17 cellular contexts compared by ENCODE assay signal in the genomic region with DNA sequence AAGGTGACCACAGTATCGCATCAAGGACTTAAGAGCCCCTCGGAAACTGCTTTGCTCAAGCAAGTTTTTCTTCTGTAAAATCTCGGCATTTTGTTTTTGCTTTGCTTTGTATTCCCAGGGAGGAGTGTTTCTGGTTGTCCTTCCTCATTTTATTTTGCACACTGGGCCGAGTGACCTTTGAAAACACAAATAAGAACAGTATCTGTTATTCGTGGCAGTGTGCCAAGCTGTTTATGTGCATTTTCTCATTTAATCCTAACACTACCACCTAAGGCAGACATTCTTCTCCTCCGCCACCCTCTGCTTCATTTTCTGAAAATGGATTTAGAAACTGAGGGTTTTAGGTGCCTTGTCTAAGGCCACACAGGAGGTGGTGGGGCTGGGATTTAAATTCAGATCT.
"Had no signal": no experiment of that assay in that cellular context is flagged by ENCODE, and none has a peak within 500 bp of the region (broad histone marks: within the 10 kb centered on the region; RNA-seq: fewer than 3 reads in every experiment).

No MANE protein-coding gene starts in this region.

- H3K27me3 Mint-ChIP-seq: activated naive CD8-positive, alpha-beta T cell treated with anti-CD3 and anti-CD28 coated beads, Interleukin-2, amount 50 U/mL, for 24 hours had no signal

- H3K27ac Mint-ChIP-seq: activated CD4-positive, alpha-beta T cell treated with anti-CD3 and anti-CD28 coated beads for 36 hours; activated CD8-positive, alpha-beta T cell treated with anti-CD3 and anti-CD28 coated beads, Interleukin-2, amount 10 ng/mL, durations not matched to agents 7 days and 5 days; activated naive CD8-positive, alpha-beta T cell treated with anti-CD3 and anti-CD28 coated beads, Interleukin-2, amount 50 U/mL, for 24 hours had no signal

- H3K9me3 Mint-ChIP-seq: activated naive CD8-positive, alpha-beta T cell treated with anti-CD3 and anti-CD28 coated beads, Interleukin-2, amount 50 U/mL, for 24 hours; stimulated activated naive B cell treated with anti-CD40 and anti-IgM and Interleukin-4, amounts not matched to agents 10 μg/mL and 1 μg/mL and 100 μg/mL, for 72 hours had no signal

- ATAC-seq: activated CD4-positive, alpha-beta T cell treated with anti-CD3 and anti-CD28 coated beads for 36 hours; activated CD8-positive, alpha-beta T cell treated with anti-CD3 and anti-CD28 coated beads, Interleukin-2, amount 10 ng/mL, durations not matched to agents 7 days and 5 days; activated naive CD8-positive, alpha-beta T cell treated with anti-CD3 and anti-CD28 coated beads, Interleukin-2, amount 50 U/mL, for 24 hours; stimulated activated naive B cell treated with anti-CD40 and anti-IgM and Interleukin-4, amounts not matched to agents 10 μg/mL and 1 μg/mL and 100 μg/mL, for 72 hours; upper lobe of right lung had no signal

- DNase-seq: activated CD4-positive, alpha-beta T cell treated with anti-CD3 and anti-CD28 coated beads for 36 hours; activated CD8-positive, alpha-beta memory T cell treated with anti-CD3 and anti-CD28 coated beads, Interleukin-2, amount 50 U/mL, for 48 hours; activated CD8-positive, alpha-beta T cell treated with anti-CD3 and anti-CD28 coated beads, Interleukin-2, amount 10 ng/mL, durations not matched to agents 7 days and 5 days; activated naive CD4-positive, alpha-beta T cell; activated naive CD8-positive, alpha-beta T cell treated with anti-CD3 and anti-CD28 coated beads, Interleukin-2, amount 50 U/mL, for 24 hours; effector memory CD4-positive, alpha-beta T cell; erythroblast; kidney; mesendoderm; stimulated activated CD4-positive, alpha-beta T cell treated with anti-CD3 and anti-CD28 coated beads, Interleukin-1b, Interleukin-23, amount 100 ng/mL, for 48 hours; stimulated activated naive B cell treated with anti-CD40 and anti-IgM and Interleukin-4, amounts not matched to agents 10 μg/mL and 1 μg/mL and 100 μg/mL, for 72 hours; T-helper 9 cell; upper lobe of right lung had no signal

- H3K4me1 ChIP-seq: right atrium auricular region, upper lobe of right lung had no signal

- H3K9me3 ChIP-seq: ascending aorta, right atrium auricular region, upper lobe of right lung had no signal

- H3K4me3 ChIP-seq: ascending aorta, hepatocyte, right atrium auricular region, smooth muscle cell, upper lobe of right lung had no signal

- H3K36me3 Mint-ChIP-seq: stimulated activated naive B cell treated with anti-CD40 and anti-IgM and Interleukin-4, amounts not matched to agents 10 μg/mL and 1 μg/mL and 100 μg/mL, for 72 hours had no signal

- H3K27ac ChIP-seq: ascending aorta, hepatocyte, right atrium auricular region, upper lobe of right lung had no signal

- H3K27me3 ChIP-seq: ascending aorta, hepatocyte, right atrium auricular region, upper lobe of right lung had no signal

- H3K4me3 Mint-ChIP-seq: activated CD4-positive, alpha-beta T cell treated with anti-CD3 and anti-CD28 coated beads for 36 hours; activated CD8-positive, alpha-beta T cell treated with anti-CD3 and anti-CD28 coated beads, Interleukin-2, amount 10 ng/mL, durations not matched to agents 7 days and 5 days; activated naive CD8-positive, alpha-beta T cell treated with anti-CD3 and anti-CD28 coated beads, Interleukin-2, amount 50 U/mL, for 24 hours; stimulated activated naive B cell treated with anti-CD40 and anti-IgM and Interleukin-4, amounts not matched to agents 10 μg/mL and 1 μg/mL and 100 μg/mL, for 72 hours had no signal
